8 cellular contexts compared by ENCODE assay signal in genomic region chr17:59963738-59964454, GRCh38. TPM values are rescaled to one million over a fixed set of nuclear protein-coding genes. Genes with fewer than 3 reads are reported as not detected.
DNase-seq lines count a peak whose midpoint lies in the region; ATAC-seq and TF ChIP-seq lines count a peak whose summit lies in the region.

No MANE protein-coding gene starts in this region.

- DNase-seq in NCI-H2029 treated with DMSO at 0.1 percent for 48 hours (lab: John Stamatoyannopoulos, UW) (peak; percentile 40), dorsolateral prefrontal cortex (peak in 8 of 10 donors; percentile 28 to 60 (median 48)), right lobe of liver (peak; percentile 48 to 64 (median 59))
- DNase-seq in activated CD4-positive, alpha-beta T cell treated with anti-CD3 and anti-CD28 coated beads for 48 hours: peak; percentile 67
- DNase-seq in stimulated activated CD4-positive, alpha-beta T cell treated with anti-CD3 and anti-CD28 coated beads, Interleukin-4, amount 100 ng/mL, for 48 hours (ENCODE audit: low read depth in 2 of 2): peak; percentile 31 to 43

- 3% methylated on average over 21 of the region's 21 CpGs for WGBS in right lobe of liver (ENCODE audit: insufficient coverage, low coverage, low lambda C conversion rate, missing lambda C conversion rate)

- H3K27ac ChIP-seq in dorsolateral prefrontal cortex: peak overlapping the region; percentile 70 to 98 (median 95)
- H3K27ac ChIP-seq in right lobe of liver: peak overlapping the region; percentile 94 to 98 (median 96)

- H3K36me3 ChIP-seq in right lobe of liver: no peaks in the 10 kb centered on the region

- ATAC-seq in GM18498 (IDR thresholded peaks at IDR 0.05; ENCODE audit: unreplicated experiment) (peak; percentile 46), HG02763 (IDR thresholded peaks at IDR 0.05; ENCODE audit: unreplicated experiment) (peak; percentile 26), right lobe of liver (peak; percentile 58 to 68 (median 62)), GM18520 (IDR thresholded peaks at IDR 0.05; ENCODE audit: unreplicated experiment) (no peak)

- no peaks in the 10 kb centered on the region for H3K9me3 ChIP-seq in right lobe of liver

- intact Hi-C loops in dorsolateral prefrontal cortex (cut with DNase I): loop anchor here in 1 of 2 donors (10.0 kb wide), 1 partner anchor 69 kb away; the partner anchor contains the start of genes RPS6KB1 and TUBD1
- intact Hi-C loops in right lobe of liver (cut with DNase I): no loop called here

- peak overlapping the region; percentile 52 to 98 (median 89) for H3K4me3 ChIP-seq in dorsolateral prefrontal cortex
- H3K4me3 ChIP-seq in right lobe of liver: peak overlapping the region; percentile 75 to 89 (median 89)

- TF ChIP-seq POLR2A in right lobe of liver (IDR thresholded peaks at IDR 0.05): no peak

- H3K4me1 ChIP-seq in right lobe of liver: peaks cover 0 to 13% (median 2%) of the 10 kb centered on the region in 4 donors

- TF ChIP-seq CTCF in dorsolateral prefrontal cortex (IDR thresholded peaks at IDR 0.05 in 54 of 56, conservative IDR thresholded peaks at IDR 0.05 in 2 of 56; ENCODE audit: low read depth in 1 of 56, partially characterized antibody in 56 of 56) (no peak), right lobe of liver (IDR thresholded peaks at IDR 0.05) (no peak)

- no peaks in the 10 kb centered on the region for H3K27me3 ChIP-seq in dorsolateral prefrontal cortex
- H3K27me3 ChIP-seq in right lobe of liver: no peaks in the 10 kb centered on the region

RNA-seq across cellular contexts. Expression of gene RNFT1, which starts 0.6 kb away (rescaled TPM):
- total RNA-seq in dorsolateral prefrontal cortex: 10 to 100 TPM in 108 of 120 experiments, 1 to 10 TPM in 12; 7.1 to 22.1 (median 13.3) TPM
- total RNA-seq in right lobe of liver: 10 to 100 TPM; 18.3 to 30.6 (median 21.6) TPM
